Comparison of ENCODE assay signal across 1 cellular context in the genomic region with DNA sequence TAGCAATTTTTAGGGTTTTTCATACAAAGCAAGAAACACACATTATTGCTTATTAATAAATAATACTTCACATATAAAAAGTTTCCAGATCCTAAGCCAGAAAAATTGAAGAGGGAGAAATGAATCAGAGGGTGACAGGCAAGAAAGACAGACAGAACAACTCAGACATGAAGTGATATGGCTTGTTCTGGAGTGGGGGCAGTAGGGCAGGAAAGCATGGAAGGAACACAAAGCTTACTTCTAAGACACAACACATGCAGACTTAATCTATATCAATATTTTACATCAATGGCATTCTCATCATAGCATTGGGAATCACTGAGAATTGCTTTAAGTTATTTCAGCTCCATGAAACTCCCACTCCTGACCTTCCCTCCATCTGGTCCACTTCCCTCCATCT.
TF ChIP-seq lines count a peak whose summit lies in the region.

No MANE protein-coding gene starts in this region.

TF ChIP-seq in WTC11, 78 proteins besides CTCF, POLR2A, EP300 and RAD21 (continued from another document):
- TF ChIP-seq, protein P1, sequence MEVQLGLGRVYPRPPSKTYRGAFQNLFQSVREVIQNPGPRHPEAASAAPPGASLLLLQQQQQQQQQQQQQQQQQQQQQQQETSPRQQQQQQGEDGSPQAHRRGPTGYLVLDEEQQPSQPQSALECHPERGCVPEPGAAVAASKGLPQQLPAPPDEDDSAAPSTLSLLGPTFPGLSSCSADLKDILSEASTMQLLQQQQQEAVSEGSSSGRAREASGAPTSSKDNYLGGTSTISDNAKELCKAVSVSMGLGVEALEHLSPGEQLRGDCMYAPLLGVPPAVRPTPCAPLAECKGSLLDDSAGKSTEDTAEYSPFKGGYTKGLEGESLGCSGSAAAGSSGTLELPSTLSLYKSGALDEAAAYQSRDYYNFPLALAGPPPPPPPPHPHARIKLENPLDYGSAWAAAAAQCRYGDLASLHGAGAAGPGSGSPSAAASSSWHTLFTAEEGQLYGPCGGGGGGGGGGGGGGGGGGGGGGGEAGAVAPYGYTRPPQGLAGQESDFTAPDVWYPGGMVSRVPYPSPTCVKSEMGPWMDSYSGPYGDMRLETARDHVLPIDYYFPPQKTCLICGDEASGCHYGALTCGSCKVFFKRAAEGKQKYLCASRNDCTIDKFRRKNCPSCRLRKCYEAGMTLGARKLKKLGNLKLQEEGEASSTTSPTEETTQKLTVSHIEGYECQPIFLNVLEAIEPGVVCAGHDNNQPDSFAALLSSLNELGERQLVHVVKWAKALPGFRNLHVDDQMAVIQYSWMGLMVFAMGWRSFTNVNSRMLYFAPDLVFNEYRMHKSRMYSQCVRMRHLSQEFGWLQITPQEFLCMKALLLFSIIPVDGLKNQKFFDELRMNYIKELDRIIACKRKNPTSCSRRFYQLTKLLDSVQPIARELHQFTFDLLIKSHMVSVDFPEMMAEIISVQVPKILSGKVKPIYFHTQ (CRISPR knock-in tag; IDR thresholded peaks at IDR 0.05), result no peak
- TF ChIP-seq CREB1 (CRISPR knock-in tag; IDR thresholded peaks at IDR 0.05), result no peak
- TF ChIP-seq ETV6 (CRISPR knock-in tag; IDR thresholded peaks at IDR 0.05), result no peak
- TF ChIP-seq ELF4 (CRISPR knock-in tag; IDR thresholded peaks at IDR 0.05; ENCODE audit: low read depth), result no peak
- no peak for TF ChIP-seq ZBTB21 (CRISPR knock-in tag; IDR thresholded peaks at IDR 0.05; ENCODE audit: borderline replicate concordance)
- TF ChIP-seq NFATC4 (CRISPR knock-in tag; IDR thresholded peaks at IDR 0.05), result no peak
- TF ChIP-seq CREM (CRISPR knock-in tag; IDR thresholded peaks at IDR 0.05), result no peak
- no peak for TF ChIP-seq JUN (CRISPR knock-in tag; IDR thresholded peaks at IDR 0.05)
- no peak for TF ChIP-seq JAZF1 (CRISPR knock-in tag; IDR thresholded peaks at IDR 0.05)
- TF ChIP-seq ZBTB43 (CRISPR knock-in tag; IDR thresholded peaks at IDR 0.05), result no peak
